In the genomic region with DNA sequence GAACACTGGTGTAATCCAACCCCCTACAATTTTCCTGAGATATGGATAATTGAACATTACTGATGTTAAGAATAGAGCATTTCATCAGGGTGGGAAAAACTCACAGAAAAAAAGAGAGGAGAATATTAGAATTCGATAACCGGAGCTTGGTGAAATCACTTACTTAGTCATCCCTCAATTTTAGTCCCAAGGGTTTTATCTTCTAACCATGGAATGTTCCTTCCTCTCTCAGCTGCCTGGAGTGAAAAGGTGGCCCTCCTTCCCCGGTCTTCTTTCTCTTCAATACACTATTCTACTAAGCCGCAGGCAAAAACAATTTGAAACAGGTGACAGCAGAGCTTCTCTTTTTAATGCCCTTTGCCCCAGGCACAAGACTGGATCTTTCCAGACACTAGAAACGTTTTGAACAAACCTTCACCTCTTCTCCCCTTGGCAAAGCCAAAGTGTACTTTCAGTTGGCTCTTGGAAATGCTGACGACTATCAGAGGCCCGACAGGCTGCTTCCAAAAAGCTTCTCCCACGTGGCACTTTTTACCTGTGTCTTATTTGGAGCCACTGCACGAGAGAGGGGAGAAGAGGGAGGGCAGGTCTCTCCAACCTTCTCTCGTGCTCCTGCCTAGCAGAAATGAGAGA, we compare ENCODE assay signal across 19 cellular contexts.
"Had no signal": no experiment of that assay in that cellular context is flagged by ENCODE, and none has a peak within 500 bp of the region (broad histone marks: within the 10 kb centered on the region; RNA-seq: fewer than 3 reads in every experiment).

No MANE protein-coding gene starts in this region.

- H3K27me3 Mint-ChIP-seq: activated CD8-positive, alpha-beta memory T cell treated with anti-CD3 and anti-CD28 coated beads, Interleukin-2, amount 10 ng/mL, durations not matched to agents 7 days and 5 days; activated naive CD4-positive, alpha-beta T cell treated with anti-CD3 and anti-CD28 coated beads, Interleukin-2, amount 10 ng/mL, durations not matched to agents 7 days and 5 days; naive thymus-derived CD4-positive, alpha-beta T cell had no signal

- H3K4me3 ChIP-seq: coronary artery, esophagus squamous epithelium, lower lobe of right lung, transverse colon, vagina had no signal

- DNase-seq: activated CD4-positive, alpha-beta T cell treated with anti-CD3 and anti-CD28 coated beads for 1 hour; activated CD4-positive, alpha-beta T cell treated with anti-CD3 and anti-CD28 coated beads, Interleukin-2, amount 50 U/mL, for 48 hours; activated CD8-positive, alpha-beta memory T cell treated with anti-CD3 and anti-CD28 coated beads, Interleukin-2, amount 10 ng/mL, durations not matched to agents 7 days and 5 days; activated naive CD4-positive, alpha-beta T cell treated with anti-CD3 and anti-CD28 coated beads, Interleukin-2, amount 10 ng/mL, durations not matched to agents 7 days and 5 days; activated T-cell treated with anti-CD3 and anti-CD28 coated beads, Interleukin-2, amount 50 U/mL, for 1 hour; caudate nucleus; esophagus squamous epithelium; foreskin keratinocyte; lower lobe of right lung; midbrain; naive thymus-derived CD4-positive, alpha-beta T cell; posterior cingulate gyrus; small intestine; stimulated activated CD4-positive, alpha-beta T cell treated with anti-CD3 and anti-CD28 coated beads, Interleukin-4, amount 100 ng/mL, for 24 hours; stimulated activated naive CD4-positive, alpha-beta T cell; substantia nigra; transverse colon had no signal

- H3K9me3 ChIP-seq: esophagus squamous epithelium, lower lobe of right lung, transverse colon, vagina had no signal

- H3K27me3 ChIP-seq: esophagus squamous epithelium, foreskin keratinocyte, transverse colon, vagina had no signal

- H3K27ac ChIP-seq: coronary artery, esophagus squamous epithelium, foreskin keratinocyte, lower lobe of right lung, transverse colon, vagina had no signal

- H3K4me1 ChIP-seq: esophagus squamous epithelium, lower lobe of right lung, transverse colon, vagina had no signal

- H3K27ac Mint-ChIP-seq: activated CD8-positive, alpha-beta memory T cell treated with anti-CD3 and anti-CD28 coated beads, Interleukin-2, amount 10 ng/mL, durations not matched to agents 7 days and 5 days; activated naive CD4-positive, alpha-beta T cell treated with anti-CD3 and anti-CD28 coated beads, Interleukin-2, amount 10 ng/mL, durations not matched to agents 7 days and 5 days; naive thymus-derived CD4-positive, alpha-beta T cell had no signal

- H3K4me3 Mint-ChIP-seq: activated CD8-positive, alpha-beta memory T cell treated with anti-CD3 and anti-CD28 coated beads, Interleukin-2, amount 10 ng/mL, durations not matched to agents 7 days and 5 days; activated naive CD4-positive, alpha-beta T cell treated with anti-CD3 and anti-CD28 coated beads, Interleukin-2, amount 10 ng/mL, durations not matched to agents 7 days and 5 days; naive thymus-derived CD4-positive, alpha-beta T cell had no signal

- ATAC-seq: activated CD8-positive, alpha-beta memory T cell treated with anti-CD3 and anti-CD28 coated beads, Interleukin-2, amount 10 ng/mL, durations not matched to agents 7 days and 5 days; lower lobe of right lung; naive thymus-derived CD4-positive, alpha-beta T cell had no signal

- H3K36me3 Mint-ChIP-seq: activated CD8-positive, alpha-beta memory T cell treated with anti-CD3 and anti-CD28 coated beads, Interleukin-2, amount 10 ng/mL, durations not matched to agents 7 days and 5 days; activated naive CD4-positive, alpha-beta T cell treated with anti-CD3 and anti-CD28 coated beads, Interleukin-2, amount 10 ng/mL, durations not matched to agents 7 days and 5 days; naive thymus-derived CD4-positive, alpha-beta T cell had no signal

- H3K4me1 Mint-ChIP-seq: activated CD8-positive, alpha-beta memory T cell treated with anti-CD3 and anti-CD28 coated beads, Interleukin-2, amount 10 ng/mL, durations not matched to agents 7 days and 5 days; activated naive CD4-positive, alpha-beta T cell treated with anti-CD3 and anti-CD28 coated beads, Interleukin-2, amount 10 ng/mL, durations not matched to agents 7 days and 5 days; naive thymus-derived CD4-positive, alpha-beta T cell had no signal

- H3K36me3 ChIP-seq: esophagus squamous epithelium, lower lobe of right lung, transverse colon, vagina had no signal
